11 cellular contexts compared by ENCODE assay signal in the genomic region with DNA sequence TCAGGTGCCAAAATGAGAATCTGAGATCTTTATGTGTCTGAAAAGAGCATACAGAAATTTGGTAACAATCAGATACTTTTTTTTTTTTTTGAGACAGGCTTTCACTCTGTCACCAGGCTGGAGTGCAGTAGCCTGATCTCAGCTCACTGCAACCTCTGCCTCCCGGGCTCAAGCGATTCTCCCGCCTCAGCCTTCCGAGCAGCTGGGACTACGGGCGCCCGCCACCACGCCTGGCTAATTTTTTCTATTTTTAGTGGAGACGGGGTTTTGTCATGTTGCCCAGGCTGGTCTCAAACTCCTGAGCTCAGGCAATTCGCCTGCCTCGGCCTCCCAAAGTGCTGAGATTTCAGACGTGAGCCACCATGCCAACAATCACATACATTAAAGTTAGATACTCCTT. TPM values are rescaled to one million over a fixed set of nuclear protein-coding genes. Genes with fewer than 3 reads are reported as not detected.
DNase-seq lines count a peak whose midpoint lies in the region; ATAC-seq and TF ChIP-seq lines count a peak whose summit lies in the region.
"Not testable (repeated sequence)": the region's sequence is repeated elsewhere in the genome, so short reads cannot be mapped to it uniquely, and the experiment has no call there.
"Had no signal": no experiment of that assay in that cellular context is flagged by ENCODE, and none has a peak within 500 bp of the region (broad histone marks: within the 10 kb centered on the region; RNA-seq: fewer than 3 reads in every experiment).

No MANE protein-coding gene starts in this region.

- TF ChIP-seq POLR2A in adrenal gland (IDR thresholded peaks at IDR 0.05): not testable (repeated sequence)

- H3K27me3 ChIP-seq in CD4-positive, alpha-beta T cell (ENCODE audit: control insufficient read depth, insufficient read depth, low read length); HL-60 (ENCODE audit: insufficient read depth, poor library complexity, severe bottlenecking); adrenal gland: not testable (repeated sequence)

- H3K79me2 ChIP-seq in OCI-LY7 (ENCODE audit: insufficient read depth, low read depth, low read length): peaks cover 84% of the 10 kb centered on the region

- not testable (repeated sequence) for H3K27me3 Mint-ChIP-seq in CD4-positive, alpha-beta T cell; activated CD4-positive, alpha-beta memory T cell treated with anti-CD3 and anti-CD28 coated beads for 36 hours; naive B cell; stimulated activated naive CD8-positive, alpha-beta T cell treated with anti-CD3 and anti-CD28 coated beads, Interleukin-15, Interleukin-2, amounts not matched to agents 100 ng/mL and 50 ng/mL, for 24 hours

- TF ChIP-seq CTCF in CD4-positive, alpha-beta T cell (IDR thresholded peaks at IDR 0.05); HL-60 (IDR thresholded peaks at IDR 0.05; ENCODE audit: insufficient read depth, low read length); OCI-LY7 (conservative IDR thresholded peaks at IDR 0.05; ENCODE audit: low read length); adrenal gland (IDR thresholded peaks at IDR 0.05): not testable (repeated sequence)

- BruUV-seq in OCI-LY7 (replicated peaks; lab: Mats Ljungman, UMichigan): not testable (repeated sequence)

- H3K9me3 ChIP-seq in CD4-positive, alpha-beta T cell (ENCODE audit: control insufficient read depth, low read length); OCI-LY7 (ENCODE audit: low read length); adrenal gland (replicated peaks in 1 of 3): not testable (repeated sequence)

- not testable (repeated sequence) for H3K9me3 Mint-ChIP-seq in CD4-positive, alpha-beta T cell; activated CD4-positive, alpha-beta memory T cell treated with anti-CD3 and anti-CD28 coated beads for 36 hours; naive B cell; stimulated activated naive CD8-positive, alpha-beta T cell treated with anti-CD3 and anti-CD28 coated beads, Interleukin-15, Interleukin-2, amounts not matched to agents 100 ng/mL and 50 ng/mL, for 24 hours

- H3K27ac Mint-ChIP-seq in CD4-positive, alpha-beta T cell: peak overlapping the region; percentile 91
- peak overlapping the region; percentile 95 for H3K27ac Mint-ChIP-seq in activated CD4-positive, alpha-beta memory T cell treated with anti-CD3 and anti-CD28 coated beads for 36 hours
- peak overlapping the region; percentile 91 to 100 (median 98) for H3K27ac Mint-ChIP-seq in naive B cell
- peak overlapping the region; percentile 100 for H3K27ac Mint-ChIP-seq in stimulated activated naive CD8-positive, alpha-beta T cell treated with anti-CD3 and anti-CD28 coated beads, Interleukin-15, Interleukin-2, amounts not matched to agents 100 ng/mL and 50 ng/mL, for 24 hours

- not testable (repeated sequence) for H4K20me1 ChIP-seq in OCI-LY7 (ENCODE audit: insufficient read depth, low read length)

- peaks cover 89% of the 10 kb centered on the region for H3K36me3 ChIP-seq in OCI-LY7 (ENCODE audit: insufficient read depth, low read length)
- not testable (repeated sequence) for H3K36me3 ChIP-seq in adrenal gland (replicated peaks in 1 of 2)

- H3K4me3 Mint-ChIP-seq in CD4-positive, alpha-beta T cell; activated CD4-positive, alpha-beta memory T cell treated with anti-CD3 and anti-CD28 coated beads for 36 hours: not testable (repeated sequence)
- peak overlapping the region; percentile 37 to 100 (median 80) for H3K4me3 Mint-ChIP-seq in naive B cell
- H3K4me3 Mint-ChIP-seq in stimulated activated naive CD8-positive, alpha-beta T cell treated with anti-CD3 and anti-CD28 coated beads, Interleukin-15, Interleukin-2, amounts not matched to agents 100 ng/mL and 50 ng/mL, for 24 hours: peak overlapping the region; percentile 100

- 77 to 85% (median 82%) methylated on average over 12 of the region's 12 CpGs for WGBS in adrenal gland, 4 donors

- intact Hi-C loops in CD4-positive, alpha-beta T cell (cut with DNase I, micrococcal nuclease); OCI-LY7 (cut with micrococcal nuclease; ENCODE audit: unreplicated experiment); adrenal gland (cut with DNase I); Right ventricle myocardium superior (cut with DNase I): not testable (repeated sequence)
- intact Hi-C loops in activated CD4-positive, alpha-beta memory T cell treated with anti-CD3 and anti-CD28 coated beads for 36 hours (cut with micrococcal nuclease): loop anchor here (2.0 kb wide), 2 partner anchors 44 to 222 kb away; no protein-coding TSS in a partner anchor

- not testable (repeated sequence) for ATAC-seq in CD4-positive, alpha-beta T cell (ENCODE audit: poor library complexity); Right ventricle myocardium superior (ENCODE audit: poor library complexity); naive B cell (ENCODE audit: low read depth in 2 of 2)

- not testable (repeated sequence) for H2AFZ ChIP-seq in OCI-LY7 (ENCODE audit: low read length)

- not testable (repeated sequence) for H3K4me3 ChIP-seq in HL-60 (replicated peaks; ENCODE audit: insufficient read depth, low read length); adrenal gland
- H3K4me3 ChIP-seq in OCI-LY7 (ENCODE audit: low read depth, low read length, poor library complexity, severe bottlenecking): peak overlapping the region; percentile 61

- CTCF ChIA-PET in CD4-positive, alpha-beta T cell (lab: Charles Lee): interaction anchor here (1.5 to 3.9 kb wide), 3 partner anchors 30 to 97 kb away, joined by 5 to 20 read pairs (median 18); no protein-coding TSS in a partner anchor
- CTCF ChIA-PET in OCI-LY7 (lab: Charles Lee; ENCODE audit: unreplicated experiment): not testable (repeated sequence)
- CTCF ChIA-PET in activated CD4-positive, alpha-beta memory T cell treated with anti-CD3 and anti-CD28 coated beads for 36 hours (lab: Charles Lee): interaction anchor here (0.9 to 11.6 kb wide), 4 partner anchors 20 to 96 kb away, joined by 3 to 370 read pairs (median 9); no protein-coding TSS in a partner anchor

- peaks cover 88% of the 10 kb centered on the region for H3K36me3 Mint-ChIP-seq in CD4-positive, alpha-beta T cell (ENCODE audit: low read depth)
- H3K36me3 Mint-ChIP-seq in activated CD4-positive, alpha-beta memory T cell treated with anti-CD3 and anti-CD28 coated beads for 36 hours: peaks cover 83% of the 10 kb centered on the region
- peaks cover 47% of the 10 kb centered on the region in 2 donors for H3K36me3 Mint-ChIP-seq in naive B cell
- peaks cover 87% of the 10 kb centered on the region for H3K36me3 Mint-ChIP-seq in stimulated activated naive CD8-positive, alpha-beta T cell treated with anti-CD3 and anti-CD28 coated beads, Interleukin-15, Interleukin-2, amounts not matched to agents 100 ng/mL and 50 ng/mL, for 24 hours (ENCODE audit: low read depth)

- peak overlapping the region; percentile 95 for H3K4me2 ChIP-seq in OCI-LY7 (ENCODE audit: low read length)

- not testable (repeated sequence) for DNase-seq in CD4-positive, alpha-beta T cell; HL-60 (ENCODE audit: low read depth in 1 of 2, low spot score in 1 of 2); activated CD4-positive, alpha-beta memory T cell treated with anti-CD3 and anti-CD28 coated beads for 36 hours; adrenal gland; naive B cell
- DNase-seq in OCI-LY7 (ENCODE audit: low spot score) (peak; percentile 60), Right ventricle myocardium superior (peak; percentile 44)

- POLR2A ChIA-PET in CD4-positive, alpha-beta T cell (lab: Charles Lee): interaction anchor here (1.6 kb wide), 1 partner anchor 69 kb away, joined by 5 read pairs; no protein-coding TSS in a partner anchor
- POLR2A ChIA-PET in OCI-LY7 (lab: Charles Lee): interaction anchor here (0.6 to 2.3 kb wide), 11 partner anchors 18 to 238 kb away, joined by 3 to 22 read pairs (median 4); partner anchors contain the start of gene RSPH3
- POLR2A ChIA-PET in activated CD4-positive, alpha-beta memory T cell treated with anti-CD3 and anti-CD28 coated beads for 36 hours (lab: Charles Lee): interaction anchor here (3.7 kb wide), 1 partner anchor 20 kb away, joined by 44 read pairs; no protein-coding TSS in a partner anchor

- peaks cover 76% of the 10 kb centered on the region for H3K4me1 Mint-ChIP-seq in CD4-positive, alpha-beta T cell (ENCODE audit: low read depth)
- H3K4me1 Mint-ChIP-seq in activated CD4-positive, alpha-beta memory T cell treated with anti-CD3 and anti-CD28 coated beads for 36 hours (ENCODE audit: low read depth): peaks cover 80% of the 10 kb centered on the region
- H3K4me1 Mint-ChIP-seq in naive B cell: peaks cover 53 to 85% (median 76%) of the 10 kb centered on the region in 3 donors
- peaks cover 83% of the 10 kb centered on the region for H3K4me1 Mint-ChIP-seq in stimulated activated naive CD8-positive, alpha-beta T cell treated with anti-CD3 and anti-CD28 coated beads, Interleukin-15, Interleukin-2, amounts not matched to agents 100 ng/mL and 50 ng/mL, for 24 hours (ENCODE audit: low read depth)

- peak overlapping the region; percentile 42 for H3K27ac ChIP-seq in CD4-positive, alpha-beta T cell (ENCODE audit: low read depth, low read length)
- peak overlapping the region; percentile 85 for H3K27ac ChIP-seq in HL-60 (replicated peaks)
- peak overlapping the region; percentile 96 for H3K27ac ChIP-seq in OCI-LY7 (ENCODE audit: low read depth, low read length, poor library complexity, severe bottlenecking)
- peak overlapping the region in 3 of 5 donors; percentile 2 to 67 (median 44) for H3K27ac ChIP-seq in adrenal gland

- H3K4me1 ChIP-seq in OCI-LY7 (ENCODE audit: insufficient read depth, low read length, poor library complexity, severe bottlenecking): peaks cover 56% of the 10 kb centered on the region
- not testable (repeated sequence) for H3K4me1 ChIP-seq in adrenal gland (replicated peaks in 1 of 2)

- H3K9me2 ChIP-seq in OCI-LY7 (ENCODE audit: insufficient read depth, low read length): not testable (repeated sequence)

RNA-seq across cellular contexts. Expression of gene TAGAP, which starts 6.5 kb away (rescaled TPM):
- total RNA-seq in CD4-positive, alpha-beta T cell: 100 to 1,000 TPM; 245 to 261 TPM
- 25.4 and 30.7 TPM in 2 replicates for total RNA-seq in OCI-LY7 (2014; rRNA removed; shearing (Covaris generic))
- total RNA-seq in OCI-LY7 (2022) (22.7 and 23.6 TPM in 2 replicates), adrenal gland (1 to 10 TPM; 2.2 to 7.3 (median 4.0) TPM), Right ventricle myocardium superior (1.1 TPM)
- total RNA-seq in activated CD4-positive, alpha-beta memory T cell treated with anti-CD3 and anti-CD28 coated beads for 36 hours: 10 to 100 TPM; 40.1 to 41.6 TPM
- polyA plus RNA-seq in adrenal gland (1 to 10 TPM; 1.0 to 1.4 (median 1.3) TPM), naive B cell (ENCODE audit: low read depth in 6 of 6) (100 to 1,000 TPM; 259 to 433 (median 379) TPM)
- total RNA-seq: A673, chondrocyte, H9 had no signal

RNA-seq across cellular contexts. Expression of gene RSPH3, which starts 38.3 kb away (rescaled TPM):
- 1 to 10 TPM in 1 of 2 experiments, under 1 TPM in 1; 0.59 to 1.1 TPM for total RNA-seq in CD4-positive, alpha-beta T cell
- total RNA-seq in OCI-LY7 (2014; rRNA removed; shearing (Covaris generic)): 2.7 TPM in 2 replicates
- total RNA-seq in OCI-LY7 (2022) (6.5 and 6.6 TPM in 2 replicates), adrenal gland (10 to 100 TPM; 10.1 to 20.5 (median 14.0) TPM), Right ventricle myocardium superior (9.5 TPM)
- 1 to 10 TPM; 6.1 to 6.8 TPM for total RNA-seq in activated CD4-positive, alpha-beta memory T cell treated with anti-CD3 and anti-CD28 coated beads for 36 hours
- polyA plus RNA-seq in adrenal gland (10 to 100 TPM in 1 of 3 donors, 1 to 10 TPM in 2; 3.4 to 13.6 (median 5.1) TPM), naive B cell (ENCODE audit: low read depth in 6 of 6) (1 to 10 TPM in 5 of 6 donors, under 1 TPM in 1; 0.14 to 3.4 (median 2.4) TPM)

Comparison
In these comparisons a context has a peak if more than half of its experiments do, and no peak if none do; other contexts are left out.
1. H3K27ac ChIP-seq: peak in every context shown above with its lines; median percentile 96 in OCI-LY7; 85 in HL-60; 44 in adrenal gland; 42 in CD4-positive, alpha-beta T cell.
2. RNA of gene TAGAP, which starts 6.5 kb away (total RNA-seq): 245 to 261 TPM in CD4-positive, alpha-beta T cell; 40.1 to 41.6 TPM in activated CD4-positive, alpha-beta memory T cell treated with anti-CD3 and anti-CD28 coated beads for 36 hours, 22.7 to 30.7 TPM in OCI-LY7, 2.2 to 7.3 TPM in adrenal gland and 1.1 TPM in Right ventricle myocardium superior (single experiment); every median in the first group is over 4 times any median in the second.
3. Peak in every context shown above with its lines, with median percentiles within 50 percentile points of each other: H3K27ac Mint-ChIP-seq.